19 cellular contexts compared by ENCODE assay signal in genomic region chr17:80704894-80705293, GRCh38.
DNase-seq lines count a peak whose midpoint lies in the region; ATAC-seq and TF ChIP-seq lines count a peak whose summit lies in the region.
"Had no signal": no experiment of that assay in that cellular context is flagged by ENCODE, and none has a peak within 500 bp of the region (broad histone marks: within the 10 kb centered on the region; RNA-seq: fewer than 3 reads in every experiment).

No MANE protein-coding gene starts in this region.

- no peaks in the 10 kb centered on the region for H3K27me3 Mint-ChIP-seq in activated CD4-positive, alpha-beta memory T cell treated with anti-CD3 and anti-CD28 coated beads, Interleukin-2, amount 10 ng/mL, durations not matched to agents 7 days and 5 days
- H3K27me3 Mint-ChIP-seq in activated CD4-positive, alpha-beta memory T cell treated with anti-CD3 and anti-CD28 coated beads for 36 hours: no peaks in the 10 kb centered on the region
- H3K27me3 Mint-ChIP-seq in T-helper 17 cell (no peaks in the 10 kb centered on the region), Calu3 (ENCODE audit: unreplicated experiment) (no peaks in the 10 kb centered on the region)

- peaks cover 18 to 36% (median 26%) of the 10 kb centered on the region in 11 experiments for H3K36me3 ChIP-seq in BLaER1 treated with 17β-estradiol and CSF1 and Interleukin-3, amounts not matched to agents 10 nM and 100 nM
- H3K36me3 ChIP-seq in osteoblast (ENCODE audit: insufficient read depth, low read length): peaks cover 5% of the 10 kb centered on the region
- H3K36me3 ChIP-seq: adrenal gland, neutrophil, right atrium auricular region, transverse colon had no signal

- H4K20me1 ChIP-seq in BLaER1 treated with 17β-estradiol and CSF1 and Interleukin-3, amounts not matched to agents 10 nM and 100 nM: peaks cover 66 to 99% (median 90%) of the 10 kb centered on the region in 11 experiments; a peak in 21 of 22 replicates
- H4K20me1 ChIP-seq in osteoblast (ENCODE audit: insufficient read depth, low read length): peaks cover 32% of the 10 kb centered on the region

- POLR2A ChIA-PET in activated CD4-positive, alpha-beta memory T cell treated with anti-CD3 and anti-CD28 coated beads, Interleukin-2, amount 10 ng/mL, durations not matched to agents 7 days and 5 days (lab: Charles Lee): interaction anchor here (1.4 to 2.1 kb wide), 3 partner anchors 16 to 187 kb away, joined by 3 to 6 read pairs (median 5); no protein-coding TSS in a partner anchor
- POLR2A ChIA-PET in activated CD4-positive, alpha-beta memory T cell treated with anti-CD3 and anti-CD28 coated beads for 36 hours (lab: Charles Lee): no interaction called here

- CTCF ChIA-PET in activated CD4-positive, alpha-beta memory T cell treated with anti-CD3 and anti-CD28 coated beads, Interleukin-2, amount 10 ng/mL, durations not matched to agents 7 days and 5 days (lab: Charles Lee): no interaction called here
- CTCF ChIA-PET in activated CD4-positive, alpha-beta memory T cell treated with anti-CD3 and anti-CD28 coated beads for 36 hours (lab: Charles Lee): no interaction called here
- CTCF ChIA-PET in Calu3 (lab: Charles Lee): no interaction called here

- peaks cover 87% of the 10 kb centered on the region for H3K36me3 Mint-ChIP-seq in activated CD4-positive, alpha-beta memory T cell treated with anti-CD3 and anti-CD28 coated beads, Interleukin-2, amount 10 ng/mL, durations not matched to agents 7 days and 5 days (ENCODE audit: low read depth)
- peaks cover 16% of the 10 kb centered on the region for H3K36me3 Mint-ChIP-seq in activated CD4-positive, alpha-beta memory T cell treated with anti-CD3 and anti-CD28 coated beads for 36 hours
- peaks cover 4% of the 10 kb centered on the region for H3K36me3 Mint-ChIP-seq in T-helper 17 cell (ENCODE audit: low read depth)
- H3K36me3 Mint-ChIP-seq in Calu3 (ENCODE audit: insufficient read depth, unreplicated experiment): no peaks in the 10 kb centered on the region

- H3K4me2 ChIP-seq in BLaER1 treated with 17β-estradiol and CSF1 and Interleukin-3, amounts not matched to agents 10 nM and 100 nM: peak overlapping the region; percentile 51 to 80 (median 73)
- no peak overlapping the region for H3K4me2 ChIP-seq in osteoblast (ENCODE audit: insufficient read depth, low read length)
- H3K4me2 ChIP-seq: KMS-11 had no signal

- peaks cover 68% of the 10 kb centered on the region for H3K79me2 ChIP-seq in osteoblast (ENCODE audit: insufficient read depth, low read length)

- peak overlapping the region in 1 of 11 experiments; percentile 19; a peak in 1 of 22 replicates for H3K9ac ChIP-seq in BLaER1 treated with 17β-estradiol and CSF1 and Interleukin-3, amounts not matched to agents 10 nM and 100 nM
- H3K9ac ChIP-seq: KMS-11 had no signal

- H3K4me1 ChIP-seq in BLaER1 treated with 17β-estradiol and CSF1 and Interleukin-3, amounts not matched to agents 10 nM and 100 nM: peaks cover 24 to 60% (median 44%) of the 10 kb centered on the region in 10 experiments
- H3K4me1 ChIP-seq in osteoblast (ENCODE audit: insufficient read depth, low read length): peaks cover 3% of the 10 kb centered on the region
- H3K4me1 ChIP-seq: Caco-2, right atrium auricular region had no signal

- H3K4me3 Mint-ChIP-seq in activated CD4-positive, alpha-beta memory T cell treated with anti-CD3 and anti-CD28 coated beads, Interleukin-2, amount 10 ng/mL, durations not matched to agents 7 days and 5 days: no peak overlapping the region
- no peak overlapping the region for H3K4me3 Mint-ChIP-seq in activated CD4-positive, alpha-beta memory T cell treated with anti-CD3 and anti-CD28 coated beads for 36 hours
- peak overlapping the region; percentile 8 for H3K4me3 Mint-ChIP-seq in T-helper 17 cell
- no peak overlapping the region for H3K4me3 Mint-ChIP-seq in Calu3 (ENCODE audit: low read depth, unreplicated experiment)

- H3K27me3 ChIP-seq in BLaER1 treated with 17β-estradiol and CSF1 and Interleukin-3, amounts not matched to agents 10 nM and 100 nM: no peaks in the 10 kb centered on the region
- no peaks in the 10 kb centered on the region for H3K27me3 ChIP-seq in osteoblast (ENCODE audit: insufficient read depth, low read length)
- H3K27me3 ChIP-seq: adrenal gland, neutrophil, right atrium auricular region, transverse colon had no signal

- peak overlapping the region; percentile 38 for H3K27ac Mint-ChIP-seq in activated CD4-positive, alpha-beta memory T cell treated with anti-CD3 and anti-CD28 coated beads, Interleukin-2, amount 10 ng/mL, durations not matched to agents 7 days and 5 days
- no peak overlapping the region for H3K27ac Mint-ChIP-seq in activated CD4-positive, alpha-beta memory T cell treated with anti-CD3 and anti-CD28 coated beads for 36 hours
- H3K27ac Mint-ChIP-seq in T-helper 17 cell: peak overlapping the region; percentile 0
- H3K27ac Mint-ChIP-seq in Calu3 (ENCODE audit: unreplicated experiment): no peak overlapping the region

- H2AFZ ChIP-seq in osteoblast (ENCODE audit: low read length): no peak overlapping the region

- no peak for DNase-seq in activated CD4-positive, alpha-beta memory T cell treated with anti-CD3 and anti-CD28 coated beads, Interleukin-2, amount 10 ng/mL, durations not matched to agents 7 days and 5 days
- DNase-seq in activated CD4-positive, alpha-beta memory T cell treated with anti-CD3 and anti-CD28 coated beads for 36 hours: no peak
- DNase-seq in T-helper 17 cell (no peak), osteoblast (ENCODE audit: insufficient read length, low spot score, missing footprints) (no peak), Calu3 (no peak), NCI-H2227 treated with DMSO at 0.1 percent for 48 hours (lab: John Stamatoyannopoulos, UW) (no peak)
- DNase-seq: activated CD4-positive, CD25-positive, alpha-beta regulatory T cell treated with anti-CD3 and anti-CD28 coated beads, Interleukin-2, amount 50 U/mL, for 72 hours; adrenal gland; Caco-2; dermis blood vessel endothelial cell; NCI-H1105; NCI-H2171; T-helper 9 cell; transverse colon had no signal

- intact Hi-C loops in activated CD4-positive, alpha-beta memory T cell treated with anti-CD3 and anti-CD28 coated beads for 36 hours (cut with micrococcal nuclease): no loop called here
- intact Hi-C loops in Calu3 (cut with micrococcal nuclease; ENCODE audit: unreplicated experiment): no loop called here

- no TSS peak for BruUV-seq in Calu3 (replicated peaks; lab: Mats Ljungman, UMichigan)

- TF ChIP-seq CTCF in osteoblast (IDR thresholded peaks at IDR 0.05; ENCODE audit: extremely low read depth, low read depth, low read length) (no peak), Calu3 (IDR thresholded peaks at IDR 0.05; ENCODE audit: unreplicated experiment) (no peak)

- ATAC-seq in T-helper 17 cell: no peak
- no peak for ATAC-seq in HG02885 (IDR thresholded peaks at IDR 0.05; ENCODE audit: poor library complexity, unreplicated experiment)

- H3K9me3 ChIP-seq in BLaER1 treated with 17β-estradiol and CSF1 and Interleukin-3, amounts not matched to agents 10 nM and 100 nM (replicated peaks in 1 of 11): peaks cover 0 to 4% (median 2%) of the 10 kb centered on the region in 11 experiments; a peak in 5 of 22 replicates
- no peaks in the 10 kb centered on the region for H3K9me3 ChIP-seq in T-helper 17 cell (ENCODE audit: control insufficient read depth, low read length, poor library complexity, severe bottlenecking)
- no peaks in the 10 kb centered on the region for H3K9me3 ChIP-seq in osteoblast (ENCODE audit: low read depth, low read length)
- H3K9me3 ChIP-seq: adrenal gland, Caco-2, neutrophil, right atrium auricular region, transverse colon had no signal

- H3K27ac ChIP-seq in BLaER1 treated with 17β-estradiol and CSF1 and Interleukin-3, amounts not matched to agents 10 nM and 100 nM: peak overlapping the region in 6 of 11 experiments; percentile 9 to 61 (median 44); a peak in 9 of 22 replicates
- peak overlapping the region; percentile 3 for H3K27ac ChIP-seq in osteoblast (ENCODE audit: low read depth, low read length)
- H3K27ac ChIP-seq: adrenal gland, KMS-11, neutrophil, right atrium auricular region, transverse colon had no signal

- peaks cover 91% of the 10 kb centered on the region for H3K4me1 Mint-ChIP-seq in activated CD4-positive, alpha-beta memory T cell treated with anti-CD3 and anti-CD28 coated beads, Interleukin-2, amount 10 ng/mL, durations not matched to agents 7 days and 5 days
- H3K4me1 Mint-ChIP-seq in activated CD4-positive, alpha-beta memory T cell treated with anti-CD3 and anti-CD28 coated beads for 36 hours (ENCODE audit: low read depth): peaks cover 69% of the 10 kb centered on the region
- H3K4me1 Mint-ChIP-seq in T-helper 17 cell (peaks cover 19% of the 10 kb centered on the region), Calu3 (ENCODE audit: low read depth, unreplicated experiment) (peaks cover 16% of the 10 kb centered on the region)

- H3K4me3 ChIP-seq in BLaER1 treated with 17β-estradiol and CSF1 and Interleukin-3, amounts not matched to agents 10 nM and 100 nM: no peak overlapping the region
- no peak overlapping the region for H3K4me3 ChIP-seq in osteoblast (ENCODE audit: insufficient read depth, low read length)
- H3K4me3 ChIP-seq: adrenal gland, right atrium auricular region, transverse colon had no signal

- peaks cover 16% of the 10 kb centered on the region for H3K9me3 Mint-ChIP-seq in activated CD4-positive, alpha-beta memory T cell treated with anti-CD3 and anti-CD28 coated beads, Interleukin-2, amount 10 ng/mL, durations not matched to agents 7 days and 5 days
- peaks cover 2% of the 10 kb centered on the region for H3K9me3 Mint-ChIP-seq in activated CD4-positive, alpha-beta memory T cell treated with anti-CD3 and anti-CD28 coated beads for 36 hours
- peaks cover 6% of the 10 kb centered on the region for H3K9me3 Mint-ChIP-seq in Calu3 (ENCODE audit: low read depth, unreplicated experiment)

Comparison
In these comparisons a context has a peak if more than half of its experiments do, and no peak if none do; other contexts are left out.
1. H3K27ac Mint-ChIP-seq: peak in activated CD4-positive, alpha-beta memory T cell treated with anti-CD3 and anti-CD28 coated beads, Interleukin-2, amount 10 ng/mL, durations not matched to agents 7 days and 5 days (single experiment) and T-helper 17 cell (single experiment); none in activated CD4-positive, alpha-beta memory T cell treated with anti-CD3 and anti-CD28 coated beads for 36 hours (single experiment) and Calu3 (single experiment).